Comparison of ENCODE assay signal across 2 cellular contexts in the genomic region with DNA sequence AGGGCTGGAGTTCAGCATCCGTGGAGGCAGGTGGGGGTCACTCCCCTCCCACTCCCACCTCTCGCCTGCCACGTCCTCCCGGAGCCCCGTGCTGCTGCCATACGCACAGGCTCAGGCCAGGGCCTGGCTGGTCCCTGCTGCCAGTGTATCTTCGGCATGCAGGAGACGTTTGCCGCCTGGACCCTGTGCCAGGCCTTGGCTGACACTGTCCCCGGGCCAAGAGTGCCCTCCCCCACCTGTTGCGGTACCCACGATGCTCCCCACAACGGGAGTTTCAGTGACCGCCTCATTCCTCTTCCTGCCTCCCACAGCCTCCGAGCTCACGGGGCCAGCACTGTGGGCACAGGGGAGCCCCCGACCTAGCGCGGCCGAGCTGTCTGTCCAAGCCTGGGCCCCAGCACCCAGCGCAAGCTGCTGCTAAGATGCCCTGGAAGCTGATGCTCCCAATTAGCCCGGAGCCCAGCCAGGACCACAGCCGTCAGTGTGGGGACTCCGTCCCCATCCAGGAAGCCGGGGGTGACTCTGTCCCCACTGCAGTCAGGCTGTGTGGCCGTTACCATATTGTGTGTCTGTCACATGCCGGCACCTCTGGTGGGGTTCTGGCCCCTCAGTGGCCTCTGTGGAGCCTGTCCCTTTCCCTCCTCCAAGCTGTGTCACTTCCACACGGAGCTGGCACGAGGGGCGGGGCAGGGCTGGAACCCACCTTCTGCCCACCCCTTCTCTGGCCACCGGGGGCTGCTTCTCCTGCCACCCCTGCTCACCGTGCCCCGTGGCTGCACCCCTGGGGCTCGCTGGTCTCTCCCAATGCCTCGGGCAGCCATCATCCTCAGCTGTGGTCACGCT.
A peak's percentile ranks its signal among the peaks of the same experiment; 100 is the strongest.
TF ChIP-seq lines count a peak whose summit lies in the region.

No MANE protein-coding gene starts in this region.

TF ChIP-seq in HEK293, 187 proteins besides CTCF, POLR2A, EP300 and RAD21:
- TF ChIP-seq, protein P1, sequence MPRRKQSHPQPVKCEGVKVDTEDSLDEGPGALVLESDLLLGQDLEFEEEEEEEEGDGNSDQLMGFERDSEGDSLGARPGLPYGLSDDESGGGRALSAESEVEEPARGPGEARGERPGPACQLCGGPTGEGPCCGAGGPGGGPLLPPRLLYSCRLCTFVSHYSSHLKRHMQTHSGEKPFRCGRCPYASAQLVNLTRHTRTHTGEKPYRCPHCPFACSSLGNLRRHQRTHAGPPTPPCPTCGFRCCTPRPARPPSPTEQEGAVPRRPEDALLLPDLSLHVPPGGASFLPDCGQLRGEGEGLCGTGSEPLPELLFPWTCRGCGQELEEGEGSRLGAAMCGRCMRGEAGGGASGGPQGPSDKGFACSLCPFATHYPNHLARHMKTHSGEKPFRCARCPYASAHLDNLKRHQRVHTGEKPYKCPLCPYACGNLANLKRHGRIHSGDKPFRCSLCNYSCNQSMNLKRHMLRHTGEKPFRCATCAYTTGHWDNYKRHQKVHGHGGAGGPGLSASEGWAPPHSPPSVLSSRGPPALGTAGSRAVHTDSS (tag by site-specific recombination; IDR thresholded peaks at IDR 0.05) = no peak
- TF ChIP-seq OVOL3 (tag by site-specific recombination; IDR thresholded peaks at IDR 0.05) (no peak), ZIC2 (tag by site-specific recombination; IDR thresholded peaks at IDR 0.05) (no peak), ZNF664 (tag by site-specific recombination; IDR thresholded peaks at IDR 0.05) (no peak), RBAK (tag by site-specific recombination; IDR thresholded peaks at IDR 0.05) (no peak), SCRT2 (tag by site-specific recombination; IDR thresholded peaks at IDR 0.05) (peak; percentile 89), ZNF658 (tag by site-specific recombination; IDR thresholded peaks at IDR 0.05) (no peak), ZNF2 (tag by site-specific recombination; IDR thresholded peaks at IDR 0.05) (no peak), ZNF610 (tag by site-specific recombination; IDR thresholded peaks at IDR 0.05; ENCODE audit: borderline replicate concordance) (no peak), SCRT1 (tag by site-specific recombination; IDR thresholded peaks at IDR 0.05; ENCODE audit: borderline replicate concordance) (0 out of 2 replicates have a peak, but pooled peaks have one; percentile 20)

TF ChIP-seq in K562, 482 proteins besides CTCF, POLR2A, EP300 and RAD21:
- TF ChIP-seq RBFOX2 (IDR thresholded peaks at IDR 0.05; ENCODE audit: low read depth, low read length) = 0 out of 2 replicates have a peak, but pooled peaks have one; percentile 17
- no peak for TF ChIP-seq TARDBP (IDR thresholded peaks at IDR 0.05)
